Comparison of ENCODE assay signal across 1 cellular context in genomic region chr10:102324061-102324460, GRCh38.
TF ChIP-seq lines count a peak whose summit lies in the region.

No MANE protein-coding gene starts in this region.

TF ChIP-seq in WTC11, 78 proteins besides CTCF, POLR2A, EP300 and RAD21 (continued from another document):
- TF ChIP-seq FOXP4 (CRISPR knock-in tag; IDR thresholded peaks at IDR 0.05) (no peak), SP1 (CRISPR knock-in tag; conservative IDR thresholded peaks at IDR 0.05) (no peak), ZNF396 (CRISPR knock-in tag; IDR thresholded peaks at IDR 0.05; ENCODE audit: borderline replicate concordance) (no peak), ZNF512 (CRISPR knock-in tag; IDR thresholded peaks at IDR 0.05; ENCODE audit: borderline replicate concordance) (no peak), PRDM15 (CRISPR knock-in tag; IDR thresholded peaks at IDR 0.05) (no peak), ZNF423 (CRISPR knock-in tag; IDR thresholded peaks at IDR 0.05) (no peak), ELF4 (CRISPR knock-in tag; IDR thresholded peaks at IDR 0.05; ENCODE audit: low read depth) (no peak), CDX4 (CRISPR knock-in tag; IDR thresholded peaks at IDR 0.05; ENCODE audit: borderline replicate concordance) (no peak)
- TF ChIP-seq, protein P1, sequence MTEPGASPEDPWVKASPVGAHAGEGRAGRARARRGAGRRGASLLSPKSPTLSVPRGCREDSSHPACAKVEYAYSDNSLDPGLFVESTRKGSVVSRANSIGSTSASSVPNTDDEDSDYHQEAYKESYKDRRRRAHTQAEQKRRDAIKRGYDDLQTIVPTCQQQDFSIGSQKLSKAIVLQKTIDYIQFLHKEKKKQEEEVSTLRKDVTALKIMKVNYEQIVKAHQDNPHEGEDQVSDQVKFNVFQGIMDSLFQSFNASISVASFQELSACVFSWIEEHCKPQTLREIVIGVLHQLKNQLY (CRISPR knock-in tag; IDR thresholded peaks at IDR 0.05) = no peak
TF ChIP-seq in WTC11: peak in this region for 0.
